In genomic region chr7:100472854-100473499, GRCh38 we compare ENCODE assay signal across 9 cellular contexts.
DNase-seq lines count a peak whose midpoint lies in the region; ATAC-seq and TF ChIP-seq lines count a peak whose summit lies in the region.
"Had no signal": no experiment of that assay in that cellular context is flagged by ENCODE, and none has a peak within 500 bp of the region (broad histone marks: within the 10 kb centered on the region; RNA-seq: fewer than 3 reads in every experiment).

No MANE protein-coding gene starts in this region.

- H3K36me3 Mint-ChIP-seq in stimulated activated effector memory CD8-positive, alpha-beta T cell treated with anti-CD3 and anti-CD28 coated beads, Interleukin-12 subunit alpha, Interleukin-12 subunit beta, amount 100 ng/mL, for 72 hours, result peaks cover 99% of the 10 kb centered on the region

- DNase-seq in GM03348 (ENCODE audit: low spot score) (peak; percentile 45), SW480 (ENCODE audit: low spot score) (peak; percentile 85), fibroblast of pulmonary artery (ENCODE audit: low read depth) (peak; percentile 79), NCI-H187 treated with DMSO at 0.1 percent for 48 hours (lab: John Stamatoyannopoulos, UW) (no peak)
- DNase-seq in stimulated activated effector memory CD8-positive, alpha-beta T cell treated with anti-CD3 and anti-CD28 coated beads, Interleukin-12 subunit alpha, Interleukin-12 subunit beta, amount 100 ng/mL, for 72 hours (ENCODE audit: low spot score in 2 of 2), result no peak
- no peak for DNase-seq in activated CD4-positive, alpha-beta T cell treated with anti-CD3 and anti-CD28 coated beads for 48 hours
- DNase-seq: activated CD4-positive, alpha-beta T cell treated with anti-CD3 and anti-CD28 coated beads for 4 hours had no signal

- TF ChIP-seq CTCF in fibroblast of pulmonary artery (IDR thresholded peaks at IDR 0.05; ENCODE audit: low read length, missing control alignments), result no peak

- H3K9me3 Mint-ChIP-seq in stimulated activated effector memory CD8-positive, alpha-beta T cell treated with anti-CD3 and anti-CD28 coated beads, Interleukin-12 subunit alpha, Interleukin-12 subunit beta, amount 100 ng/mL, for 72 hours, result no peaks in the 10 kb centered on the region

- no peak for ATAC-seq in stimulated activated effector memory CD8-positive, alpha-beta T cell treated with anti-CD3 and anti-CD28 coated beads, Interleukin-12 subunit alpha, Interleukin-12 subunit beta, amount 100 ng/mL, for 72 hours
- no peak for ATAC-seq in activated CD4-positive, CD25-positive, alpha-beta regulatory T cell treated with anti-CD3 and anti-CD28 coated beads, Interleukin-2, amount 50 U/mL, for 24 hours
- ATAC-seq in HG03460 (IDR thresholded peaks at IDR 0.05; ENCODE audit: unreplicated experiment), result no peak

- peak overlapping the region; percentile 36 for H3K4me3 ChIP-seq in fibroblast of pulmonary artery (replicated peaks; ENCODE audit: low read depth, low read length)

- H3K4me3 Mint-ChIP-seq in stimulated activated effector memory CD8-positive, alpha-beta T cell treated with anti-CD3 and anti-CD28 coated beads, Interleukin-12 subunit alpha, Interleukin-12 subunit beta, amount 100 ng/mL, for 72 hours, result peak overlapping the region; percentile 99

- peaks cover 48% of the 10 kb centered on the region for H3K4me1 Mint-ChIP-seq in stimulated activated effector memory CD8-positive, alpha-beta T cell treated with anti-CD3 and anti-CD28 coated beads, Interleukin-12 subunit alpha, Interleukin-12 subunit beta, amount 100 ng/mL, for 72 hours

- peak overlapping the region; percentile 89 for H3K27ac Mint-ChIP-seq in stimulated activated effector memory CD8-positive, alpha-beta T cell treated with anti-CD3 and anti-CD28 coated beads, Interleukin-12 subunit alpha, Interleukin-12 subunit beta, amount 100 ng/mL, for 72 hours

Comparison
In these comparisons a context has a peak if more than half of its experiments do, and no peak if none do; other contexts are left out.
1. DNase-seq: peak in GM03348 (single experiment), SW480 (single experiment) and fibroblast of pulmonary artery (single experiment); none in stimulated activated effector memory CD8-positive, alpha-beta T cell treated with anti-CD3 and anti-CD28 coated beads, Interleukin-12 subunit alpha, Interleukin-12 subunit beta, amount 100 ng/mL, for 72 hours (0 of 2), NCI-H187 treated with DMSO at 0.1 percent for 48 hours (single experiment) and activated CD4-positive, alpha-beta T cell treated with anti-CD3 and anti-CD28 coated beads for 48 hours (single experiment).